Comparison of ENCODE assay signal across 1 cellular context in the genomic region with DNA sequence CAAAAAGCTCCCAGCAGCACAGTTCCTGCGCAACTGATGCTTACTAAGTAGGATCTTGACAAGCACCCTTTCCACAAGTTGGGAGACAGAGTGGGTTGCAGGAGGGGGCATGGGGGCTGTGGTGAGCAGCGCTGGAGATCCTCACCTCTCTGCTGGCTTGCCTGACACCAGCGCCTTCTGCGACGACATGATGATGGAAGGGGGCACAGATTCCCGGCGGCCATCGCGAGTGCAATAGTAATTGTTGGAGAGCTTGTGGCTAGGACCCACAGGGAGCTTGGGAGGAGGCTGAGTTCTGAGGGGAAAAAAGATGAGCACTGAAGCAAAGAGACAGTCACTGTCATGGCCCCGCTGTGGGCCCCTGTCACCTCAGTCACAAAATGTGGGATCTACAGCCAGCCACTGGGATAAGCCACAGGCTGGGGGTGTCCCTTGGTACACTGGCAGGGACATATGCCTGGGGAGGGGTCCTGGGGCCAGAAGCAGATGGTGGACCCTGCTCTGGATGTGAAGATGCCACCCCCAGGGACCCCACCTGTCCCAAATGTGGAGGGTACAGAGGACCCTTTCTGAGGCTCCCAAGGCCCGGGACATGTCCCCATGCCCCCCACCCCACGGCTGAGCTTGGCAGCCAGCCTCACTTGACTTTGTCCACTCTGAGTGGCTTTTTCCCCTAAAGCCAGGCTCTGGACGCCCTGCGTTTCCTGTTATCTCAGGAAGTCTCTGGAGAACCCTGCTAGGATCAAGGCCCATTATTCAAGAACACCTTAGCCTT.
TF ChIP-seq lines count a peak whose summit lies in the region.

No MANE protein-coding gene starts in this region.

TF ChIP-seq in endothelial cell of umbilical vein, 7 proteins besides CTCF, POLR2A, EP300 and RAD21:
- TF ChIP-seq JUN (IDR thresholded peaks at IDR 0.05; ENCODE audit: borderline replicate concordance, insufficient read depth, insufficient read length, low read depth) (no peak), POLR2AphosphoS5 (IDR thresholded peaks at IDR 0.05; ENCODE audit: insufficient read depth, low read depth, low read length) (peak; percentile 22)
